In the genomic region with DNA sequence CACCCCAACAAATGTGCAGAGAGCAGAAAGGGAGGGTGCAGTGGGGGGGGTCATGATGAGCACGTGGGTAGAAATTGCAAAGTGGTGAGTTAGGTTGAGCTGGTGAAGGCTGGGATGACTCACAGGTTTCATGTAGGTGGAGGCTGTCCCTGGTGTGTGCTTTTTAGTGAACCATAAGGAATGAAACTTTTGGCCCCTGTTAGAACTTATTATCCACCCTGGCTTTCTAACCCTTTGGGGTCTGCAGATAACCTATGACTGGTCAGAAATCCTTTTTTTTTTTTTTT, we compare ENCODE assay signal across 8 cellular contexts. TPM values are rescaled to one million over a fixed set of nuclear protein-coding genes. Genes with fewer than 3 reads are reported as not detected.
DNase-seq lines count a peak whose midpoint lies in the region; ATAC-seq and FAIRE-seq lines count a peak whose summit lies in the region.

No MANE protein-coding gene starts in this region.

- H3K27ac ChIP-seq in mesendoderm (ENCODE audit: low read depth, low read length), result no peak overlapping the region

- no peak overlapping the region for H3K9ac ChIP-seq in mesendoderm (ENCODE audit: low read length)

- no peak overlapping the region for H4K8ac ChIP-seq in mesendoderm (ENCODE audit: low read depth, low read length)

- no peak overlapping the region for H2BK15ac ChIP-seq in mesendoderm (replicated peaks; ENCODE audit: low read depth)

- H2BK5ac ChIP-seq in mesendoderm (ENCODE audit: low read length), result no peak overlapping the region

- peak; percentile 61 for DNase-seq in DMS53 (lab: John Stamatoyannopoulos, UW)
- DNase-seq in HTR-8/SVneo (ENCODE audit: insufficient read length, low spot score), result peak; percentile 84
- peak; percentile 51 for DNase-seq in activated naive CD4-positive, alpha-beta T cell treated with anti-CD3 and anti-CD28 coated beads, Interleukin-2, amount 50 U/mL, for 16 hours
- peak; percentile 56 for DNase-seq in mesendoderm
- DNase-seq in activated gamma-delta T cell treated with Interleukin-2 at 50 U/mL for 16 hours, result no peak
- DNase-seq in NCI-H2107 treated with DMSO at 0.1 percent for 48 hours (lab: John Stamatoyannopoulos, UW; ENCODE audit: unreplicated experiment), result no peak

- H3K4me1 ChIP-seq in mesendoderm (ENCODE audit: control insufficient read depth, low read depth, low read length), result no peaks in the 10 kb centered on the region

- H3K79me2 ChIP-seq in mesendoderm (ENCODE audit: control insufficient read depth, insufficient read depth, low read length), result no peaks in the 10 kb centered on the region

- H2AK5ac ChIP-seq in mesendoderm (ENCODE audit: low read length), result no peak overlapping the region

- ATAC-seq in GM18517 (IDR thresholded peaks at IDR 0.05; ENCODE audit: unreplicated experiment), result no peak
- no peak for ATAC-seq in GM19035 (IDR thresholded peaks at IDR 0.05; ENCODE audit: unreplicated experiment)

- H2BK120ac ChIP-seq in mesendoderm (ENCODE audit: low read depth, low read length), result no peak overlapping the region

- no peak overlapping the region for H4K5ac ChIP-seq in mesendoderm (ENCODE audit: low read length)

- FAIRE-seq in HTR-8/SVneo (lab: Jason Lieb, UNC), result peak; percentile 60

- H3K23ac ChIP-seq in mesendoderm (ENCODE audit: low read length), result no peak overlapping the region

- no peak overlapping the region for H3K4ac ChIP-seq in mesendoderm (ENCODE audit: low read depth, low read length)

- H3K36me3 ChIP-seq in mesendoderm (ENCODE audit: control insufficient read depth, insufficient read depth, low read length), result no peaks in the 10 kb centered on the region

- WGBS in mesendoderm (ENCODE audit: extremely low coverage, insufficient coverage, low lambda C conversion rate), result no CpG with 5 or more reads among the region's 1 CpG

- H3K18ac ChIP-seq in mesendoderm (ENCODE audit: low read length), result no peak overlapping the region

- no peak overlapping the region for H3K4me2 ChIP-seq in mesendoderm (ENCODE audit: low read length)

- no peaks in the 10 kb centered on the region for H3K79me1 ChIP-seq in mesendoderm (ENCODE audit: low read length)

- H3K4me3 ChIP-seq in mesendoderm (ENCODE audit: low read length), result no peak overlapping the region

- no peaks in the 10 kb centered on the region for H3K27me3 ChIP-seq in mesendoderm (ENCODE audit: insufficient read depth, low read length, poor library complexity)

- H3K56ac ChIP-seq in mesendoderm (ENCODE audit: low read length), result no peak overlapping the region

RNA-seq across cellular contexts. Expression of a gene that starts 46.9 kb away (rescaled TPM):
- polyA plus RNA-seq in mesendoderm (2013, experiment 1 of 2), result 1.9 TPM
- polyA plus RNA-seq in mesendoderm (2013, experiment 2 of 2), result 2.1 TPM

Comparison
In these comparisons a context has a peak if more than half of its experiments do, and no peak if none do; other contexts are left out.
1. DNase-seq: peak in DMS53 (single experiment), HTR-8/SVneo (single experiment), activated naive CD4-positive, alpha-beta T cell treated with anti-CD3 and anti-CD28 coated beads, Interleukin-2, amount 50 U/mL, for 16 hours (single experiment) and mesendoderm (single experiment); none in activated gamma-delta T cell treated with Interleukin-2 at 50 U/mL for 16 hours (single experiment) and NCI-H2107 treated with DMSO at 0.1 percent for 48 hours (single experiment).